In the genomic region with DNA sequence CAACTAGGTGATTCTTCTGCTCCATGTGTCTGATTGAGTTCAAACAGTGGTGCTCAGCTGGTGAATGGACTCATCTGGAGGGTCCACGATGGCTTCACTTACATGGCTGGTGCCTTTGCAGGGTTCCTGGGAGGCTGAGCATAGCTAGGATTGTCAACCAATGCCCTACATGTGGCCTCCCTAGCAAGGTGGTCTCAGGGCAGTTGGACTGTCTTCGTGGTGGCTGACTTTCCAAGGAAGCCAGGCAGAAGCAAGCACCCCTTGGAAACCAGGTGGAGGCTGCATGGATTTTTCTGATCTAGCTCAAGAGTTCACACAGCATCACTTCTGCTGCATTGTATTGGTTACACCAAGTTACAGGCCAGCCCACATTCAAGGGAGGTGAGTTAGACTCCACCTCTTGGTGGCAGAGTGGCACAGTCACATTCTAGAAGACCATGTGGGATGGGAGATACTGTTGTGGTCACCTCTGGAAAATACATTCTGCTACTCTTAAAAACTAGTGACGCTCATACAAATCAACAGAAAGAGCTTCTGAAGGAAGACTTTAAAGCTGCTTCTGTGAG, we compare ENCODE assay signal across 11 cellular contexts. TPM values are rescaled to one million over a fixed set of nuclear protein-coding genes. Genes with fewer than 3 reads are reported as not detected.
DNase-seq lines count a peak whose midpoint lies in the region; ATAC-seq, FAIRE-seq and TF ChIP-seq lines count a peak whose summit lies in the region.
"Had no signal": no experiment of that assay in that cellular context is flagged by ENCODE, and none has a peak within 500 bp of the region (broad histone marks: within the 10 kb centered on the region; RNA-seq: fewer than 3 reads in every experiment).

No MANE protein-coding gene starts in this region.

- no peak for FAIRE-seq in A549 (lab: Jason Lieb, UNC)

- H2AFZ ChIP-seq in hepatocyte = no peak overlapping the region

- POLR2A ChIA-PET in A549 (lab: Yijun Ruan, JAX) = no interaction called here

- WGBS in A549 (ENCODE audit: missing lambda C conversion rate) = 32% methylated on average over 3 of the region's 3 CpGs
- WGBS in hepatocyte (ENCODE audit: low lambda C conversion rate, missing lambda C conversion rate) = 86% methylated on average over 3 of the region's 3 CpGs

- DNase-seq in A549 (ENCODE audit: low read depth in 1 of 2, low spot score in 1 of 2) (peak in 1 of 2 experiments; percentile 17), SW480 (ENCODE audit: low spot score) (peak; percentile 74), hepatocyte (ENCODE audit: low spot score) (no peak), NCI-H2029 treated with DMSO at 0.1 percent for 48 hours (lab: John Stamatoyannopoulos, UW) (no peak), caudate nucleus (lab: John Stamatoyannopoulos, UW) (no peak), GM19240 (ENCODE audit: insufficient read length, low spot score) (no peak), NCI-H1436 treated with DMSO at 0.1 percent for 48 hours (lab: John Stamatoyannopoulos, UW) (no peak)
- DNase-seq: NCI-H748 treated with DMSO at 0.1 percent for 48 hours, T-helper 9 cell had no signal

- no peaks in the 10 kb centered on the region for H3K36me3 ChIP-seq in hepatocyte (replicated peaks; ENCODE audit: insufficient read depth, low read depth)
- H3K36me3 ChIP-seq: esophagus muscularis mucosa had no signal

- H3K4me3 ChIP-seq in A549 = no peak overlapping the region
- H3K4me3 ChIP-seq in hepatocyte = no peak overlapping the region
- H3K4me3 ChIP-seq: esophagus muscularis mucosa had no signal

- TF ChIP-seq POLR2A in A549 (IDR thresholded peaks at IDR 0.05; ENCODE audit: low read length) = no peak

- no peak for TF ChIP-seq RAD21 in A549 (conservative IDR thresholded peaks at IDR 0.05 in 1 of 2, IDR thresholded peaks at IDR 0.05 in 1 of 2)

- H3K4me1 ChIP-seq in A549 = peaks cover 16% of the 10 kb centered on the region; the same call in 2 of the 3 replicates
- peaks cover 12% of the 10 kb centered on the region for H3K4me1 ChIP-seq in hepatocyte (ENCODE audit: insufficient read depth)
- H3K4me1 ChIP-seq: esophagus muscularis mucosa had no signal

- H3K9me3 ChIP-seq in A549 (no peaks in the 10 kb centered on the region), hepatocyte (ENCODE audit: low read depth) (no peaks in the 10 kb centered on the region)
- H3K9me3 ChIP-seq: esophagus muscularis mucosa had no signal

- CTCF ChIA-PET in A549 (lab: Yijun Ruan, JAX) = interaction anchor here (1.2 to 3.3 kb wide), 5 partner anchors 14 to 611 kb away, joined by 4 to 20 read pairs (median 5); a partner anchor contains a TSS

- no peaks in the 10 kb centered on the region for H4K20me1 ChIP-seq in hepatocyte (ENCODE audit: insufficient read depth, poor library complexity, severe bottlenecking)

- ATAC-seq in A549 (peak; percentile 59 to 78; a peak in 5 of 6 replicates), GM19035 (IDR thresholded peaks at IDR 0.05; ENCODE audit: unreplicated experiment) (peak; percentile 38)

- H3K27me3 ChIP-seq in hepatocyte = no peaks in the 10 kb centered on the region

- TF ChIP-seq CTCF in A549 (IDR thresholded peaks at IDR 0.05) (no peak), hepatocyte (IDR thresholded peaks at IDR 0.05; ENCODE audit: poor library complexity) (no peak)

- H3K4me2 ChIP-seq in A549 (peak overlapping the region; percentile 57), hepatocyte (peak overlapping the region; percentile 60)

- peak overlapping the region; percentile 12 to 25; a peak in 1 of 6 replicates for H3K27ac ChIP-seq in A549
- peak overlapping the region; percentile 85 for H3K27ac ChIP-seq in hepatocyte
- H3K27ac ChIP-seq in caudate nucleus (ENCODE audit: low read depth, low read length) = no peak overlapping the region
- H3K27ac ChIP-seq: esophagus muscularis mucosa had no signal

- no peaks in the 10 kb centered on the region for H3K79me2 ChIP-seq in hepatocyte

- no peaks in the 10 kb centered on the region for H3K9me2 ChIP-seq in hepatocyte (replicated peaks; ENCODE audit: insufficient read depth)

- no peak for TF ChIP-seq EP300 in A549 (IDR thresholded peaks at IDR 0.05)

TF ChIP-seq in A549, 52 proteins besides CTCF, POLR2A, EP300 and RAD21:
- TF ChIP-seq NFE2L2 (conservative IDR thresholded peaks at IDR 0.05; ENCODE audit: low read length) (no peak), HOXB13 (CRISPR knock-in tag; IDR thresholded peaks at IDR 0.05; ENCODE audit: low read depth) (no peak), MAFK (IDR thresholded peaks at IDR 0.05; ENCODE audit: partially characterized antibody) (no peak), GATA3 (IDR thresholded peaks at IDR 0.05; ENCODE audit: borderline replicate concordance) (no peak), BHLHE40 (IDR thresholded peaks at IDR 0.05; ENCODE audit: low read depth, low read length) (no peak), POLR2AphosphoS2 (conservative IDR thresholded peaks at IDR 0.05; ENCODE audit: low read length) (no peak), EHF (CRISPR knock-in tag; IDR thresholded peaks at IDR 0.05) (no peak), NR3C1 (IDR thresholded peaks at IDR 0.05) (no peak), NPAS2 (CRISPR knock-in tag; IDR thresholded peaks at IDR 0.05; ENCODE audit: borderline replicate concordance) (no peak), SMC3 (IDR thresholded peaks at IDR 0.05) (no peak), HDAC2 (IDR thresholded peaks at IDR 0.05) (no peak), FOSL2 (IDR thresholded peaks at IDR 0.05) (no peak), FOSL2 (CRISPR knock-in tag; IDR thresholded peaks at IDR 0.05) (no peak), FOSB (CRISPR knock-in tag; IDR thresholded peaks at IDR 0.05) (no peak)
- TF ChIP-seq, protein P1, sequence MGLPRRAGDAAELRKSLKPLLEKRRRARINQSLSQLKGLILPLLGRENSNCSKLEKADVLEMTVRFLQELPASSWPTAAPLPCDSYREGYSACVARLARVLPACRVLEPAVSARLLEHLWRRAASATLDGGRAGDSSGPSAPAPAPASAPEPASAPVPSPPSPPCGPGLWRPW (IDR thresholded peaks at IDR 0.05) = no peak
- TF ChIP-seq, protein P2, sequence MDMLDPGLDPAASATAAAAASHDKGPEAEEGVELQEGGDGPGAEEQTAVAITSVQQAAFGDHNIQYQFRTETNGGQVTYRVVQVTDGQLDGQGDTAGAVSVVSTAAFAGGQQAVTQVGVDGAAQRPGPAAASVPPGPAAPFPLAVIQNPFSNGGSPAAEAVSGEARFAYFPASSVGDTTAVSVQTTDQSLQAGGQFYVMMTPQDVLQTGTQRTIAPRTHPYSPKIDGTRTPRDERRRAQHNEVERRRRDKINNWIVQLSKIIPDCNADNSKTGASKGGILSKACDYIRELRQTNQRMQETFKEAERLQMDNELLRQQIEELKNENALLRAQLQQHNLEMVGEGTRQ (IDR thresholded peaks at IDR 0.05) = no peak

RNA-seq across cellular contexts. Expression of a gene that starts 6.9 kb away (rescaled TPM):
- polyA plus RNA-seq in A549 (2011; rRNA removed) (1.7 and 2.3 TPM in 2 replicates), A549 (2017; fragmentation: RNase III; extraction: RNeasy Plus Mini Kit Qiagen cat#74134 plus additional on column Dnase treatment) (0.71 to 0.83 TPM (median 0.71 TPM) in 3 replicates), hepatocyte (5.8 and 11.4 TPM in 2 replicates)
- polyA plus RNA-seq in A549 (2012; cell fraction: cytosol; rRNA removed) = 0.62 and 0.65 TPM in 2 replicates
- 0.49 and 0.61 TPM in 2 replicates for polyA plus RNA-seq in A549 (2012; cell fraction: nucleus; rRNA removed)
- polyA minus RNA-seq in A549 (2011; rRNA and poly(A)+ RNA removed) = 1.4 and 2.0 TPM in 2 replicates
- 1.3 and 10.5 TPM in 2 replicates for total RNA-seq in hepatocyte
